In genomic region chr6:156166093-156166492, GRCh38 we compare ENCODE assay signal across 16 cellular contexts.
DNase-seq lines count a peak whose midpoint lies in the region; ATAC-seq, FAIRE-seq and TF ChIP-seq lines count a peak whose summit lies in the region.
"Had no signal": no experiment of that assay in that cellular context is flagged by ENCODE, and none has a peak within 500 bp of the region (broad histone marks: within the 10 kb centered on the region; RNA-seq: fewer than 3 reads in every experiment).

No MANE protein-coding gene starts in this region.

- no peak for FAIRE-seq in frontal cortex (lab: Jason Lieb, UNC)
- FAIRE-seq: A204.1 had no signal

- H3K36me3 ChIP-seq in psoas muscle (ENCODE audit: insufficient read depth in 1 of 2, low read depth in 1 of 2) = no peaks in the 10 kb centered on the region
- no peaks in the 10 kb centered on the region for H3K36me3 ChIP-seq in lower lobe of right lung
- H3K36me3 ChIP-seq: BE2C, Peyer's patch had no signal

- POLR2A ChIA-PET in CD4-positive, alpha-beta T cell (lab: Charles Lee) = interaction anchor here (0.9 to 1.5 kb wide), 2 partner anchors 103 to 613 kb away, joined by 3 to 4 read pairs; no protein-coding TSS in a partner anchor
- POLR2A ChIA-PET in activated CD4-positive, alpha-beta memory T cell treated with anti-CD3 and anti-CD28 coated beads, Interleukin-2, amount 10 ng/mL, durations not matched to agents 7 days and 5 days (lab: Charles Lee) = no interaction called here

- 69 to 76% (median 72%) methylated on average over 4 of the region's 4 CpGs for WGBS in psoas muscle, 3 donors

- peak; percentile 22 for ATAC-seq in CD4-positive, alpha-beta T cell (ENCODE audit: poor library complexity)
- ATAC-seq in psoas muscle (no peak), lower lobe of right lung (no peak)

- peaks cover 50% of the 10 kb centered on the region for H3K4me1 Mint-ChIP-seq in activated T-cell treated with anti-CD3 and anti-CD28 coated beads, Interleukin-2, amount 50 U/mL, for 24 hours (ENCODE audit: low read depth)
- H3K4me1 Mint-ChIP-seq in CD4-positive, alpha-beta T cell (ENCODE audit: low read depth) = peaks cover 52% of the 10 kb centered on the region
- H3K4me1 Mint-ChIP-seq in activated CD4-positive, alpha-beta memory T cell treated with anti-CD3 and anti-CD28 coated beads, Interleukin-2, amount 10 ng/mL, durations not matched to agents 7 days and 5 days = peaks cover 35% of the 10 kb centered on the region

- CTCF ChIA-PET in CD4-positive, alpha-beta T cell (lab: Charles Lee) = no interaction called here
- CTCF ChIA-PET in activated CD4-positive, alpha-beta memory T cell treated with anti-CD3 and anti-CD28 coated beads, Interleukin-2, amount 10 ng/mL, durations not matched to agents 7 days and 5 days (lab: Charles Lee) = no interaction called here

- H3K9me3 Mint-ChIP-seq in activated T-cell treated with anti-CD3 and anti-CD28 coated beads, Interleukin-2, amount 50 U/mL, for 24 hours = no peaks in the 10 kb centered on the region
- no peaks in the 10 kb centered on the region for H3K9me3 Mint-ChIP-seq in CD4-positive, alpha-beta T cell
- H3K9me3 Mint-ChIP-seq in activated CD4-positive, alpha-beta memory T cell treated with anti-CD3 and anti-CD28 coated beads, Interleukin-2, amount 10 ng/mL, durations not matched to agents 7 days and 5 days = peaks cover 3% of the 10 kb centered on the region

- no peaks in the 10 kb centered on the region for H3K36me3 Mint-ChIP-seq in activated T-cell treated with anti-CD3 and anti-CD28 coated beads, Interleukin-2, amount 50 U/mL, for 24 hours (ENCODE audit: low read depth)
- H3K36me3 Mint-ChIP-seq in CD4-positive, alpha-beta T cell (ENCODE audit: low read depth) = no peaks in the 10 kb centered on the region
- no peaks in the 10 kb centered on the region for H3K36me3 Mint-ChIP-seq in activated CD4-positive, alpha-beta memory T cell treated with anti-CD3 and anti-CD28 coated beads, Interleukin-2, amount 10 ng/mL, durations not matched to agents 7 days and 5 days (ENCODE audit: low read depth)

- H3K27ac ChIP-seq in CD4-positive, alpha-beta T cell (ENCODE audit: low read depth, low read length) = peak overlapping the region; percentile 14
- peak overlapping the region; percentile 44 for H3K27ac ChIP-seq in psoas muscle
- no peak overlapping the region for H3K27ac ChIP-seq in lower lobe of right lung

- TF ChIP-seq CTCF in CD4-positive, alpha-beta T cell (IDR thresholded peaks at IDR 0.05) = no peak
- TF ChIP-seq CTCF in psoas muscle (IDR thresholded peaks at IDR 0.05) = no peak
- TF ChIP-seq CTCF in lower lobe of right lung (IDR thresholded peaks at IDR 0.05) = no peak

- no peak overlapping the region for H3K4me3 ChIP-seq in psoas muscle
- no peak overlapping the region for H3K4me3 ChIP-seq in lower lobe of right lung
- H3K4me3 ChIP-seq: Peyer's patch had no signal

- no peaks in the 10 kb centered on the region for H3K9me3 ChIP-seq in CD4-positive, alpha-beta T cell (ENCODE audit: control insufficient read depth, low read length)
- no peaks in the 10 kb centered on the region for H3K9me3 ChIP-seq in psoas muscle
- H3K9me3 ChIP-seq in lower lobe of right lung = no peaks in the 10 kb centered on the region
- H3K9me3 ChIP-seq: BE2C, Peyer's patch had no signal

- peaks cover 5% of the 10 kb centered on the region for H3K4me1 ChIP-seq in psoas muscle
- H3K4me1 ChIP-seq in lower lobe of right lung = peaks cover 7% of the 10 kb centered on the region
- H3K4me1 ChIP-seq: Peyer's patch had no signal

- no peak for DNase-seq in activated T-cell treated with anti-CD3 and anti-CD28 coated beads, Interleukin-2, amount 50 U/mL, for 24 hours
- DNase-seq in activated T-cell treated with anti-CD3 and anti-CD28 coated beads, Interleukin-2, amount 50 U/mL, for 48 hours = no peak
- no peak for DNase-seq in CD4-positive, alpha-beta T cell
- DNase-seq in activated CD4-positive, alpha-beta memory T cell treated with anti-CD3 and anti-CD28 coated beads, Interleukin-2, amount 10 ng/mL, durations not matched to agents 7 days and 5 days = no peak
- no peak for DNase-seq in psoas muscle
- DNase-seq in lower lobe of right lung = no peak
- no peak for DNase-seq in frontal cortex (ENCODE audit: low spot score in 2 of 2)
- DNase-seq in effector CD4-positive, alpha-beta T cell = no peak
- DNase-seq: BE2C; DND-41; NCI-H1105; NCI-H2081; NCI-H446 treated with DMSO at 0.1 percent for 48 hours; NK-92 treated with Interleukin-12 subunit alpha and Interleukin-12 subunit beta, amount 100 ng/mL, for 24 hours; Peyer's patch had no signal

- no peaks in the 10 kb centered on the region for H3K27me3 ChIP-seq in CD4-positive, alpha-beta T cell (ENCODE audit: control insufficient read depth, insufficient read depth, low read length)
- H3K27me3 ChIP-seq in psoas muscle (ENCODE audit: insufficient read depth in 3 of 3, low read length in 2 of 3) (no peaks in the 10 kb centered on the region), lower lobe of right lung (ENCODE audit: low read depth) (no peaks in the 10 kb centered on the region)
- H3K27me3 ChIP-seq: BE2C, Peyer's patch had no signal

- H3K27ac Mint-ChIP-seq in activated T-cell treated with anti-CD3 and anti-CD28 coated beads, Interleukin-2, amount 50 U/mL, for 24 hours = peak overlapping the region; percentile 24
- H3K27ac Mint-ChIP-seq in CD4-positive, alpha-beta T cell = peak overlapping the region; percentile 91
- peak overlapping the region; percentile 69 for H3K27ac Mint-ChIP-seq in activated CD4-positive, alpha-beta memory T cell treated with anti-CD3 and anti-CD28 coated beads, Interleukin-2, amount 10 ng/mL, durations not matched to agents 7 days and 5 days

- no peaks in the 10 kb centered on the region for H3K27me3 Mint-ChIP-seq in activated T-cell treated with anti-CD3 and anti-CD28 coated beads, Interleukin-2, amount 50 U/mL, for 24 hours
- no peaks in the 10 kb centered on the region for H3K27me3 Mint-ChIP-seq in CD4-positive, alpha-beta T cell
- no peaks in the 10 kb centered on the region for H3K27me3 Mint-ChIP-seq in activated CD4-positive, alpha-beta memory T cell treated with anti-CD3 and anti-CD28 coated beads, Interleukin-2, amount 10 ng/mL, durations not matched to agents 7 days and 5 days

- intact Hi-C loops in CD4-positive, alpha-beta T cell (cut with DNase I, micrococcal nuclease) = loop anchor here in 1 of 2 experiments (5.0 kb wide), 1 partner anchor 231 kb away; no protein-coding TSS in a partner anchor
- intact Hi-C loops in psoas muscle (cut with DNase I) (no loop called here), lower lobe of right lung (cut with DNase I) (no loop called here)

- no peak overlapping the region for H3K4me3 Mint-ChIP-seq in activated T-cell treated with anti-CD3 and anti-CD28 coated beads, Interleukin-2, amount 50 U/mL, for 24 hours
- peak overlapping the region; percentile 3 for H3K4me3 Mint-ChIP-seq in CD4-positive, alpha-beta T cell
- no peak overlapping the region for H3K4me3 Mint-ChIP-seq in activated CD4-positive, alpha-beta memory T cell treated with anti-CD3 and anti-CD28 coated beads, Interleukin-2, amount 10 ng/mL, durations not matched to agents 7 days and 5 days

Comparison
In these comparisons a context has a peak if more than half of its experiments do, and no peak if none do; other contexts are left out.
1. H3K27ac Mint-ChIP-seq: peak in every context shown above with its lines; median percentile 91 in CD4-positive, alpha-beta T cell; 69 in activated CD4-positive, alpha-beta memory T cell treated with anti-CD3 and anti-CD28 coated beads, Interleukin-2, amount 10 ng/mL, durations not matched to agents 7 days and 5 days; 24 in activated T-cell treated with anti-CD3 and anti-CD28 coated beads, Interleukin-2, amount 50 U/mL, for 24 hours.